Comparison of ENCODE assay signal across 1 cellular context in the genomic region with DNA sequence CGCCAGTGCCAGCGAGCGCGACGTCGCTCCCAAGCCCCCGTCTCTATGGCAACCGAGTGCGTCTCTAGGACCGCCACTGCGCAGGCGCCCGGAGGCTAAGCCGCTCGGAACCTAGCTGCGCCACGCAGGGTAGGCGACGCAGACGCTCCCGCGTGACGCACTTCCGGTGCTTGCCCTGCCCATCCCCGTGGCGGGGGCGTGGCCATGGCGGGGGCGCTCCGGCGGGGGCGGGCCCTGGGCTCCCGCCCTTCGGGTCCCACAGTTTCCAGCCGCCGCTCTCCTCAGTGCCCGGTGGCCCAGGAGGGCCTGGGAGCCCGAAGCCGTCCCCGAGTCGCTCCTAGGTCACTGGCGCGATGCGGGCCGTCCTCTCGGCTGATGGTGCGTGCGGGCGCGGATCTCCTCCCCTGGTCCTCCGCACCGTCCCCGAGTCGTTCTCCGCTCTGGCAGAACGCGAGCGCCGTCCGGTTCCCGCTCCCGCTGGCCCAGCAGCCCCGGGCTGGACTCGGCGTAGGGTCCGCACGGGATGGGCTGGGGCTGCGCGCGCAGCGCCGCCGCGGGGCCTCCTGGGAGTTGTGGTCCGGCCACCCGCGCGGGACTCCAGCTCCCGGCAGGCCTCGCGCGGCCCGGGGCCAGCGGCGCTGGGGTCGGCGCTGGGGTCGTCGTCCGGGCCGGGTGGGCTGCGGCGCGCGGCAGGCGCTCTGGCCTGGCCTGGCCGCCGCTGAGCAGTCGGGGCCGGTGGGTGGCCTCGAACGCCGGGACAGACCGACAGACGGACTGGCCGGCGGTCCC.
TF ChIP-seq lines count a peak whose summit lies in the region.

A gene (plus strand): TSS at position 245 of the 789 bp plus-strand sequence. CDS start 7,953 bp downstream, outside the sequence.

TF ChIP-seq in GM23338, 12 proteins besides CTCF, POLR2A, EP300 and RAD21:
- TF ChIP-seq, protein P1, sequence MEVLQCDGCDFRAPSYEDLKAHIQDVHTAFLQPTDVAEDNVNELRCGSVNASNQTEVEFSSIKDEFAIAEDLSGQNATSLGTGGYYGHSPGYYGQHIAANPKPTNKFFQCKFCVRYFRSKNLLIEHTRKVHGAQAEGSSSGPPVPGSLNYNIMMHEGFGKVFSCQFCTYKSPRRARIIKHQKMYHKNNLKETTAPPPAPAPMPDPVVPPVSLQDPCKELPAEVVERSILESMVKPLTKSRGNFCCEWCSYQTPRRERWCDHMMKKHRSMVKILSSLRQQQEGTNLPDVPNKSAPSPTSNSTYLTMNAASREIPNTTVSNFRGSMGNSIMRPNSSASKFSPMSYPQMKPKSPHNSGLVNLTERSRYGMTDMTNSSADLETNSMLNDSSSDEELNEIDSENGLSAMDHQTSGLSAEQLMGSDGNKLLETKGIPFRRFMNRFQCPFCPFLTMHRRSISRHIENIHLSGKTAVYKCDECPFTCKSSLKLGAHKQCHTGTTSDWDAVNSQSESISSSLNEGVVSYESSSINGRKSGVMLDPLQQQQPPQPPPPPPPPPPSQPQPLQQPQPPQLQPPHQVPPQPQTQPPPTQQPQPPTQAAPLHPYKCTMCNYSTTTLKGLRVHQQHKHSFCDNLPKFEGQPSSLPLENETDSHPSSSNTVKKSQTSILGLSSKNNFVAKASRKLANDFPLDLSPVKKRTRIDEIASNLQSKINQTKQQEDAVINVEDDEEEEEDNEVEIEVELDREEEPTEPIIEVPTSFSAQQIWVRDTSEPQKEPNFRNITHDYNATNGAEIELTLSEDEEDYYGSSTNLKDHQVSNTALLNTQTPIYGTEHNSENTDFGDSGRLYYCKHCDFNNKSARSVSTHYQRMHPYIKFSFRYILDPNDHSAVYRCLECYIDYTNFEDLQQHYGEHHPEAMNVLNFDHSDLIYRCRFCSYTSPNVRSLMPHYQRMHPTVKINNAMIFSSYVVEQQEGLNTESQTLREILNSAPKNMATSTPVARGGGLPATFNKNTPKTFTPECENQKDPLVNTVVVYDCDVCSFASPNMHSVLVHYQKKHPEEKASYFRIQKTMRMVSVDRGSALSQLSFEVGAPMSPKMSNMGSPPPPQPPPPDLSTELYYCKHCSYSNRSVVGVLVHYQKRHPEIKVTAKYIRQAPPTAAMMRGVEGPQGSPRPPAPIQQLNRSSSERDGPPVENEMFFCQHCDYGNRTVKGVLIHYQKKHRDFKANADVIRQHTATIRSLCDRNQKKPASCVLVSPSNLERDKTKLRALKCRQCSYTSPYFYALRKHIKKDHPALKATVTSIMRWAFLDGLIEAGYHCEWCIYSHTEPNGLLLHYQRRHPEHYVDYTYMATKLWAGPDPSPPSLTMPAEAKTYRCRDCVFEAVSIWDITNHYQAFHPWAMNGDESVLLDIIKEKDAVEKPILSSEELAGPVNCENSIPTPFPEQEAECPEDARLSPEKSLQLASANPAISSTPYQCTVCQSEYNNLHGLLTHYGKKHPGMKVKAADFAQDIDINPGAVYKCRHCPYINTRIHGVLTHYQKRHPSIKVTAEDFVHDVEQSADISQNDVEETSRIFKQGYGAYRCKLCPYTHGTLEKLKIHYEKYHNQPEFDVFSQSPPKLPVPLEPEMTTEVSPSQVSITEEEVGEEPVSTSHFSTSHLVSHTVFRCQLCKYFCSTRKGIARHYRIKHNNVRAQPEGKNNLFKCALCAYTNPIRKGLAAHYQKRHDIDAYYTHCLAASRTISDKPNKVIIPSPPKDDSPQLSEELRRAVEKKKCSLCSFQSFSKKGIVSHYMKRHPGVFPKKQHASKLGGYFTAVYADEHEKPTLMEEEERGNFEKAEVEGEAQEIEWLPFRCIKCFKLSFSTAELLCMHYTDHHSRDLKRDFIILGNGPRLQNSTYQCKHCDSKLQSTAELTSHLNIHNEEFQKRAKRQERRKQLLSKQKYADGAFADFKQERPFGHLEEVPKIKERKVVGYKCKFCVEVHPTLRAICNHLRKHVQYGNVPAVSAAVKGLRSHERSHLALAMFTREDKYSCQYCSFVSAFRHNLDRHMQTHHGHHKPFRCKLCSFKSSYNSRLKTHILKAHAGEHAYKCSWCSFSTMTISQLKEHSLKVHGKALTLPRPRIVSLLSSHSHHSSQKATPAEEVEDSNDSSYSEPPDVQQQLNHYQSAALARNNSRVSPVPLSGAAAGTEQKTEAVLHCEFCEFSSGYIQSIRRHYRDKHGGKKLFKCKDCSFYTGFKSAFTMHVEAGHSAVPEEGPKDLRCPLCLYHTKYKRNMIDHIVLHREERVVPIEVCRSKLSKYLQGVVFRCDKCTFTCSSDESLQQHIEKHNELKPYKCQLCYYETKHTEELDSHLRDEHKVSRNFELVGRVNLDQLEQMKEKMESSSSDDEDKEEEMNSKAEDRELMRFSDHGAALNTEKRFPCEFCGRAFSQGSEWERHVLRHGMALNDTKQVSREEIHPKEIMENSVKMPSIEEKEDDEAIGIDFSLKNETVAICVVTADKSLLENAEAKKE (CRISPR knock-in tag; IDR thresholded peaks at IDR 0.05): no peak
- TF ChIP-seq, protein P2, sequence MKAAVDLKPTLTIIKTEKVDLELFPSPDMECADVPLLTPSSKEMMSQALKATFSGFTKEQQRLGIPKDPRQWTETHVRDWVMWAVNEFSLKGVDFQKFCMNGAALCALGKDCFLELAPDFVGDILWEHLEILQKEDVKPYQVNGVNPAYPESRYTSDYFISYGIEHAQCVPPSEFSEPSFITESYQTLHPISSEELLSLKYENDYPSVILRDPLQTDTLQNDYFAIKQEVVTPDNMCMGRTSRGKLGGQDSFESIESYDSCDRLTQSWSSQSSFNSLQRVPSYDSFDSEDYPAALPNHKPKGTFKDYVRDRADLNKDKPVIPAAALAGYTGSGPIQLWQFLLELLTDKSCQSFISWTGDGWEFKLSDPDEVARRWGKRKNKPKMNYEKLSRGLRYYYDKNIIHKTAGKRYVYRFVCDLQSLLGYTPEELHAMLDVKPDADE (IDR thresholded peaks at IDR 0.05): peak; percentile 67
- TF ChIP-seq, protein P3, sequence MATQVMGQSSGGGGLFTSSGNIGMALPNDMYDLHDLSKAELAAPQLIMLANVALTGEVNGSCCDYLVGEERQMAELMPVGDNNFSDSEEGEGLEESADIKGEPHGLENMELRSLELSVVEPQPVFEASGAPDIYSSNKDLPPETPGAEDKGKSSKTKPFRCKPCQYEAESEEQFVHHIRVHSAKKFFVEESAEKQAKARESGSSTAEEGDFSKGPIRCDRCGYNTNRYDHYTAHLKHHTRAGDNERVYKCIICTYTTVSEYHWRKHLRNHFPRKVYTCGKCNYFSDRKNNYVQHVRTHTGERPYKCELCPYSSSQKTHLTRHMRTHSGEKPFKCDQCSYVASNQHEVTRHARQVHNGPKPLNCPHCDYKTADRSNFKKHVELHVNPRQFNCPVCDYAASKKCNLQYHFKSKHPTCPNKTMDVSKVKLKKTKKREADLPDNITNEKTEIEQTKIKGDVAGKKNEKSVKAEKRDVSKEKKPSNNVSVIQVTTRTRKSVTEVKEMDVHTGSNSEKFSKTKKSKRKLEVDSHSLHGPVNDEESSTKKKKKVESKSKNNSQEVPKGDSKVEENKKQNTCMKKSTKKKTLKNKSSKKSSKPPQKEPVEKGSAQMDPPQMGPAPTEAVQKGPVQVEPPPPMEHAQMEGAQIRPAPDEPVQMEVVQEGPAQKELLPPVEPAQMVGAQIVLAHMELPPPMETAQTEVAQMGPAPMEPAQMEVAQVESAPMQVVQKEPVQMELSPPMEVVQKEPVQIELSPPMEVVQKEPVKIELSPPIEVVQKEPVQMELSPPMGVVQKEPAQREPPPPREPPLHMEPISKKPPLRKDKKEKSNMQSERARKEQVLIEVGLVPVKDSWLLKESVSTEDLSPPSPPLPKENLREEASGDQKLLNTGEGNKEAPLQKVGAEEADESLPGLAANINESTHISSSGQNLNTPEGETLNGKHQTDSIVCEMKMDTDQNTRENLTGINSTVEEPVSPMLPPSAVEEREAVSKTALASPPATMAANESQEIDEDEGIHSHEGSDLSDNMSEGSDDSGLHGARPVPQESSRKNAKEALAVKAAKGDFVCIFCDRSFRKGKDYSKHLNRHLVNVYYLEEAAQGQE (IDR thresholded peaks at IDR 0.05; ENCODE audit: unreplicated experiment): no peak
- TF ChIP-seq ZNF331 (CRISPR knock-in tag; IDR thresholded peaks at IDR 0.05; ENCODE audit: low read depth): no peak
- TF ChIP-seq NANOG (IDR thresholded peaks at IDR 0.05; ENCODE audit: borderline replicate concordance): no peak
- TF ChIP-seq POLR2AphosphoS5 (IDR thresholded peaks at IDR 0.05; ENCODE audit: low read depth): peak; percentile 90
- TF ChIP-seq JUNB (IDR thresholded peaks at IDR 0.05; ENCODE audit: unreplicated experiment): no peak
- no peak for TF ChIP-seq EZH2phosphoT487 (IDR thresholded peaks at IDR 0.05; ENCODE audit: unreplicated experiment)
- peak; percentile 98 for TF ChIP-seq CREB1 (CRISPR knock-in tag; IDR thresholded peaks at IDR 0.05; ENCODE audit: low read depth)
- TF ChIP-seq EZH2 (IDR thresholded peaks at IDR 0.05; ENCODE audit: low read depth, unreplicated experiment): no peak
- TF ChIP-seq STAT1 (IDR thresholded peaks at IDR 0.05; ENCODE audit: unreplicated experiment): no peak
- no peak for TF ChIP-seq ZNF114 (CRISPR knock-in tag; IDR thresholded peaks at IDR 0.05)
